ENCODE assay signal across 8 cellular contexts in genomic region chr1:148333875-148334338, GRCh38.
DNase-seq lines count a peak whose midpoint lies in the region; ATAC-seq and TF ChIP-seq lines count a peak whose summit lies in the region.

No MANE protein-coding gene starts in this region.

- H3K36me3 Mint-ChIP-seq in activated naive CD4-positive, alpha-beta T cell treated with anti-CD3 and anti-CD28 coated beads, Interleukin-2, amount 50 U/mL, for 72 hours, result peaks cover 0 to 8% of the 10 kb centered on the region in 2 donors

- no peaks in the 10 kb centered on the region for H3K9me3 Mint-ChIP-seq in activated naive CD4-positive, alpha-beta T cell treated with anti-CD3 and anti-CD28 coated beads, Interleukin-2, amount 50 U/mL, for 72 hours

- peak overlapping the region; percentile 32 to 56 (median 54) for H3K4me3 ChIP-seq in tibial nerve

- TF ChIP-seq POLR2A in tibial nerve (IDR thresholded peaks at IDR 0.05), result no peak

- ATAC-seq in activated naive CD4-positive, alpha-beta T cell treated with anti-CD3 and anti-CD28 coated beads, Interleukin-2, amount 50 U/mL, for 72 hours, result no peak
- ATAC-seq in left lobe of liver (peak; percentile 6), GM18517 (IDR thresholded peaks at IDR 0.05; ENCODE audit: unreplicated experiment) (no peak)

- peak overlapping the region; percentile 100 for H3K27ac Mint-ChIP-seq in activated naive CD4-positive, alpha-beta T cell treated with anti-CD3 and anti-CD28 coated beads, Interleukin-2, amount 50 U/mL, for 72 hours

- no peaks in the 10 kb centered on the region for H3K36me3 ChIP-seq in tibial nerve

- peaks cover 0 to 16% of the 10 kb centered on the region in 2 donors for H3K27me3 ChIP-seq in tibial nerve

- peaks cover 0 to 33% (median 6%) of the 10 kb centered on the region in 4 donors for H3K4me1 ChIP-seq in tibial nerve

- TF ChIP-seq CTCF in tibial nerve (IDR thresholded peaks at IDR 0.05), result no peak

- DNase-seq in activated T-cell treated with anti-CD3 and anti-CD28 coated beads, Interleukin-2, amount 50 U/mL, for 1 hour, result peak; percentile 42
- DNase-seq in activated T-cell treated with anti-CD3 and anti-CD28 coated beads for 4 hours (no peak), left lobe of liver (ENCODE audit: low spot score) (no peak), tibial nerve (ENCODE audit: low spot score in 2 of 2) (no peak), NCI-H2081 treated with DMSO at 0.1 percent for 48 hours (lab: John Stamatoyannopoulos, UW) (no peak), AG08396 (ENCODE audit: low spot score) (no peak)
- no peak for DNase-seq in activated naive CD4-positive, alpha-beta T cell treated with anti-CD3 and anti-CD28 coated beads, Interleukin-2, amount 50 U/mL, for 72 hours (ENCODE audit: low spot score in 2 of 2)

- no peaks in the 10 kb centered on the region for H3K9me3 ChIP-seq in tibial nerve

- TF ChIP-seq EP300 in tibial nerve (IDR thresholded peaks at IDR 0.05), result no peak

- 10 to 11% methylated on average over 13 to 18 of the region's 18 CpGs for WGBS in tibial nerve, 2 donors

- H3K27ac ChIP-seq in tibial nerve, result peak overlapping the region; percentile 43 to 86 (median 76)
